In the genomic region with DNA sequence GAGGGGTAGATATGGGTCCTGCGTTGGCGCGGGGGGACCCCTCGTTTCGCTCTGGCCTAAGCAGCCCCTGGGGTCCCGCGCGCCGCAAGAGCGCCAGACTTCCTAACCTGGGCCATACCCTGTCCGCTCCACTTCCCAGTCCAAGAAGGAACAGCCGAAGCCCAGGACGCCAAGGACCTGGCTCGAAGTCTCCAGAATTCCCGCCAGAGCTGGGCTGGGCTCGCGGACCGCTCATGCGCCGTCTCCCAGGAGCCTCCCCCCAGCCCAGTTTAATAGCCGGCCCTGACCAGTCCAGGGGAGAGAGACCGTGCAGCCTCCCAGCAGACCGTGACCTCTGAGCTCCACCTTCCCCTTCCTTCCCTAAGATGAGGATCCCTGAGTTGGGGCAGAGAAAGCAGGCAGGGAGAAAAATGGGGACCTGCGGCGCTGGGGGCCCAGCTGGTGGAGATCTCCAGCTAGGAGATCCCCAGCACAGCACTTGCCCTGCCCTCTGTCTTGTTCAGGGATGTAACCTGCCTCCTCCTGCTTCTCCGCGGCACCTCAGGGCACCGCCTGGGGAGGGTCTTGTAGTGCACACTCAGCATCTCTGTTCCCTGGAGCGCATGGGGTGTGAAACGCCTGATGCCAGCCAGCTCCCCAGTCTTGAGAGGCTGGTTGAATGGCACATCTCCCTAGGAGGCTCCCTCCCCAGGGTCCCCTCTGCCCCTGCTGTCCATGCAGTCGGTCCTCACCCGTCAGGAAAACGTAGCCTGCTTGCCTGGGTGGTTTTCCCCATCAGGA, we compare ENCODE assay signal across 1 cellular context.
TF ChIP-seq lines count a peak whose summit lies in the region.

No MANE protein-coding gene starts in this region.

TF ChIP-seq in HepG2, 621 proteins besides CTCF, POLR2A, EP300 and RAD21 (continues in another document):
- TF ChIP-seq, protein P1, sequence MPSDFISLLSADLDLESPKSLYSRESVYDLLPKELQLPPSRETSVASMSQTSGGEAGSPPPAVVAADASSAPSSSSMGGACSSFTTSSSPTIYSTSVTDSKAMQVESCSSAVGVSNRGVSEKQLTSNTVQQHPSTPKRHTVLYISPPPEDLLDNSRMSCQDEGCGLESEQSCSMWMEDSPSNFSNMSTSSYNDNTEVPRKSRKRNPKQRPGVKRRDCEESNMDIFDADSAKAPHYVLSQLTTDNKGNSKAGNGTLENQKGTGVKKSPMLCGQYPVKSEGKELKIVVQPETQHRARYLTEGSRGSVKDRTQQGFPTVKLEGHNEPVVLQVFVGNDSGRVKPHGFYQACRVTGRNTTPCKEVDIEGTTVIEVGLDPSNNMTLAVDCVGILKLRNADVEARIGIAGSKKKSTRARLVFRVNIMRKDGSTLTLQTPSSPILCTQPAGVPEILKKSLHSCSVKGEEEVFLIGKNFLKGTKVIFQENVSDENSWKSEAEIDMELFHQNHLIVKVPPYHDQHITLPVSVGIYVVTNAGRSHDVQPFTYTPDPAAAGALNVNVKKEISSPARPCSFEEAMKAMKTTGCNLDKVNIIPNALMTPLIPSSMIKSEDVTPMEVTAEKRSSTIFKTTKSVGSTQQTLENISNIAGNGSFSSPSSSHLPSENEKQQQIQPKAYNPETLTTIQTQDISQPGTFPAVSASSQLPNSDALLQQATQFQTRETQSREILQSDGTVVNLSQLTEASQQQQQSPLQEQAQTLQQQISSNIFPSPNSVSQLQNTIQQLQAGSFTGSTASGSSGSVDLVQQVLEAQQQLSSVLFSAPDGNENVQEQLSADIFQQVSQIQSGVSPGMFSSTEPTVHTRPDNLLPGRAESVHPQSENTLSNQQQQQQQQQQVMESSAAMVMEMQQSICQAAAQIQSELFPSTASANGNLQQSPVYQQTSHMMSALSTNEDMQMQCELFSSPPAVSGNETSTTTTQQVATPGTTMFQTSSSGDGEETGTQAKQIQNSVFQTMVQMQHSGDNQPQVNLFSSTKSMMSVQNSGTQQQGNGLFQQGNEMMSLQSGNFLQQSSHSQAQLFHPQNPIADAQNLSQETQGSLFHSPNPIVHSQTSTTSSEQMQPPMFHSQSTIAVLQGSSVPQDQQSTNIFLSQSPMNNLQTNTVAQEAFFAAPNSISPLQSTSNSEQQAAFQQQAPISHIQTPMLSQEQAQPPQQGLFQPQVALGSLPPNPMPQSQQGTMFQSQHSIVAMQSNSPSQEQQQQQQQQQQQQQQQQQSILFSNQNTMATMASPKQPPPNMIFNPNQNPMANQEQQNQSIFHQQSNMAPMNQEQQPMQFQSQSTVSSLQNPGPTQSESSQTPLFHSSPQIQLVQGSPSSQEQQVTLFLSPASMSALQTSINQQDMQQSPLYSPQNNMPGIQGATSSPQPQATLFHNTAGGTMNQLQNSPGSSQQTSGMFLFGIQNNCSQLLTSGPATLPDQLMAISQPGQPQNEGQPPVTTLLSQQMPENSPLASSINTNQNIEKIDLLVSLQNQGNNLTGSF (CRISPR knock-in tag; IDR thresholded peaks at IDR 0.05): 0 out of 2 replicates have a peak, but pooled peaks have one; percentile 30
- TF ChIP-seq ZNF501 (CRISPR knock-in tag; IDR thresholded peaks at IDR 0.05): 0 out of 2 replicates have a peak, but pooled peaks have one; percentile 19
- no peak for TF ChIP-seq ZNF672 (CRISPR knock-in tag; IDR thresholded peaks at IDR 0.05)
- TF ChIP-seq SRSF9 (IDR thresholded peaks at IDR 0.05; ENCODE audit: borderline replicate concordance, insufficient read depth, low read depth, low read length, poor library complexity, severe bottlenecking): no peak
- TF ChIP-seq ZBTB38 (CRISPR knock-in tag; IDR thresholded peaks at IDR 0.05): peak; percentile 30; the same call in 1 of the 2 replicates
- TF ChIP-seq ELF1 (CRISPR knock-in tag; IDR thresholded peaks at IDR 0.05): no peak
- TF ChIP-seq PHF20 (CRISPR knock-in tag; IDR thresholded peaks at IDR 0.05): no peak
- TF ChIP-seq ZBTB42 (CRISPR knock-in tag; IDR thresholded peaks at IDR 0.05): no peak
- TF ChIP-seq, protein P2, sequence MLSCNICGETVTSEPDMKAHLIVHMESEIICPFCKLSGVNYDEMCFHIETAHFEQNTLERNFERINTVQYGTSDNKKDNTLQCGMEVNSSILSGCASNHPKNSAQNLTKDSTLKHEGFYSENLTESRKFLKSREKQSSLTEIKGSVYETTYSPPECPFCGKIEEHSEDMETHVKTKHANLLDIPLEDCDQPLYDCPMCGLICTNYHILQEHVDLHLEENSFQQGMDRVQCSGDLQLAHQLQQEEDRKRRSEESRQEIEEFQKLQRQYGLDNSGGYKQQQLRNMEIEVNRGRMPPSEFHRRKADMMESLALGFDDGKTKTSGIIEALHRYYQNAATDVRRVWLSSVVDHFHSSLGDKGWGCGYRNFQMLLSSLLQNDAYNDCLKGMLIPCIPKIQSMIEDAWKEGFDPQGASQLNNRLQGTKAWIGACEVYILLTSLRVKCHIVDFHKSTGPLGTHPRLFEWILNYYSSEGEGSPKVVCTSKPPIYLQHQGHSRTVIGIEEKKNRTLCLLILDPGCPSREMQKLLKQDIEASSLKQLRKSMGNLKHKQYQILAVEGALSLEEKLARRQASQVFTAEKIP (CRISPR knock-in tag; IDR thresholded peaks at IDR 0.05; ENCODE audit: borderline replicate concordance): no peak
- TF ChIP-seq CEBPB (IDR thresholded peaks at IDR 0.05; ENCODE audit: borderline replicate concordance, low read depth, low read length): no peak
- no peak for TF ChIP-seq JUN (CRISPR knock-in tag; IDR thresholded peaks at IDR 0.05)
- no peak for TF ChIP-seq HNRNPLL (IDR thresholded peaks at IDR 0.05; ENCODE audit: low read depth, low read length, poor library complexity, severe bottlenecking)
- TF ChIP-seq SP2 (CRISPR knock-in tag; IDR thresholded peaks at IDR 0.05): 0 out of 2 replicates have a peak, but pooled peaks have one; percentile 30
- TF ChIP-seq, protein P3, sequence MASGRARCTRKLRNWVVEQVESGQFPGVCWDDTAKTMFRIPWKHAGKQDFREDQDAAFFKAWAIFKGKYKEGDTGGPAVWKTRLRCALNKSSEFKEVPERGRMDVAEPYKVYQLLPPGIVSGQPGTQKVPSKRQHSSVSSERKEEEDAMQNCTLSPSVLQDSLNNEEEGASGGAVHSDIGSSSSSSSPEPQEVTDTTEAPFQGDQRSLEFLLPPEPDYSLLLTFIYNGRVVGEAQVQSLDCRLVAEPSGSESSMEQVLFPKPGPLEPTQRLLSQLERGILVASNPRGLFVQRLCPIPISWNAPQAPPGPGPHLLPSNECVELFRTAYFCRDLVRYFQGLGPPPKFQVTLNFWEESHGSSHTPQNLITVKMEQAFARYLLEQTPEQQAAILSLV (CRISPR knock-in tag; IDR thresholded peaks at IDR 0.05; ENCODE audit: borderline replicate concordance): no peak
- TF ChIP-seq, protein P4, sequence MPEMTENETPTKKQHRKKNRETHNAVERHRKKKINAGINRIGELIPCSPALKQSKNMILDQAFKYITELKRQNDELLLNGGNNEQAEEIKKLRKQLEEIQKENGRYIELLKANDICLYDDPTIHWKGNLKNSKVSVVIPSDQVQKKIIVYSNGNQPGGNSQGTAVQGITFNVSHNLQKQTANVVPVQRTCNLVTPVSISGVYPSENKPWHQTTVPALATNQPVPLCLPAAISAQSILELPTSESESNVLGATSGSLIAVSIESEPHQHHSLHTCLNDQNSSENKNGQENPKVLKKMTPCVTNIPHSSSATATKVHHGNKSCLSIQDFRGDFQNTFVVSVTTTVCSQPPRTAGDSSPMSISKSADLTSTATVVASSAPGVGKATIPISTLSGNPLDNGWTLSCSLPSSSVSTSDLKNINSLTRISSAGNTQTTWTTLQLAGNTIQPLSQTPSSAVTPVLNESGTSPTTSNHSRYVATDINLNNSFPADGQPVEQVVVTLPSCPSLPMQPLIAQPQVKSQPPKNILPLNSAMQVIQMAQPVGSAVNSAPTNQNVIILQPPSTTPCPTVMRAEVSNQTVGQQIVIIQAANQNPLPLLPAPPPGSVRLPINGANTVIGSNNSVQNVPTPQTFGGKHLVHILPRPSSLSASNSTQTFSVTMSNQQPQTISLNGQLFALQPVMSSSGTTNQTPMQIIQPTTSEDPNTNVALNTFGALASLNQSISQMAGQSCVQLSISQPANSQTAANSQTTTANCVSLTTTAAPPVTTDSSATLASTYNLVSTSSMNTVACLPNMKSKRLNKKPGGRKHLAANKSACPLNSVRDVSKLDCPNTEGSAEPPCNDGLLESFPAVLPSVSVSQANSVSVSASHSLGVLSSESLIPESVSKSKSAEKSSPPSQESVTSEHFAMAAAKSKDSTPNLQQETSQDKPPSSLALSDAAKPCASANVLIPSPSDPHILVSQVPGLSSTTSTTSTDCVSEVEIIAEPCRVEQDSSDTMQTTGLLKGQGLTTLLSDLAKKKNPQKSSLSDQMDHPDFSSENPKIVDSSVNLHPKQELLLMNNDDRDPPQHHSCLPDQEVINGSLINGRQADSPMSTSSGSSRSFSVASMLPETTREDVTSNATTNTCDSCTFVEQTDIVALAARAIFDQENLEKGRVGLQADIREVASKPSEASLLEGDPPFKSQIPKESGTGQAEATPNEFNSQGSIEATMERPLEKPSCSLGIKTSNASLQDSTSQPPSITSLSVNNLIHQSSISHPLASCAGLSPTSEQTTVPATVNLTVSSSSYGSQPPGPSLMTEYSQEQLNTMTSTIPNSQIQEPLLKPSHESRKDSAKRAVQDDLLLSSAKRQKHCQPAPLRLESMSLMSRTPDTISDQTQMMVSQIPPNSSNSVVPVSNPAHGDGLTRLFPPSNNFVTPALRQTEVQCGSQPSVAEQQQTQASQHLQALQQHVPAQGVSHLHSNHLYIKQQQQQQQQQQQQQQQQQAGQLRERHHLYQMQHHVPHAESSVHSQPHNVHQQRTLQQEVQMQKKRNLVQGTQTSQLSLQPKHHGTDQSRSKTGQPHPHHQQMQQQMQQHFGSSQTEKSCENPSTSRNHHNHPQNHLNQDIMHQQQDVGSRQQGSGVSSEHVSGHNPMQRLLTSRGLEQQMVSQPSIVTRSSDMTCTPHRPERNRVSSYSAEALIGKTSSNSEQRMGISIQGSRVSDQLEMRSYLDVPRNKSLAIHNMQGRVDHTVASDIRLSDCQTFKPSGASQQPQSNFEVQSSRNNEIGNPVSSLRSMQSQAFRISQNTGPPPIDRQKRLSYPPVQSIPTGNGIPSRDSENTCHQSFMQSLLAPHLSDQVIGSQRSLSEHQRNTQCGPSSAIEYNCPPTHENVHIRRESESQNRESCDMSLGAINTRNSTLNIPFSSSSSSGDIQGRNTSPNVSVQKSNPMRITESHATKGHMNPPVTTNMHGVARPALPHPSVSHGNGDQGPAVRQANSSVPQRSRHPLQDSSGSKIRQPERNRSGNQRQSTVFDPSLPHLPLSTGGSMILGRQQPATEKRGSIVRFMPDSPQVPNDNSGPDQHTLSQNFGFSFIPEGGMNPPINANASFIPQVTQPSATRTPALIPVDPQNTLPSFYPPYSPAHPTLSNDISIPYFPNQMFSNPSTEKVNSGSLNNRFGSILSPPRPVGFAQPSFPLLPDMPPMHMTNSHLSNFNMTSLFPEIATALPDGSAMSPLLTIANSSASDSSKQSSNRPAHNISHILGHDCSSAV (CRISPR knock-in tag; IDR thresholded peaks at IDR 0.05; ENCODE audit: borderline replicate concordance): no peak
- TF ChIP-seq KLF16 (CRISPR knock-in tag; IDR thresholded peaks at IDR 0.05): no peak
- TF ChIP-seq GABPB1 (CRISPR knock-in tag; IDR thresholded peaks at IDR 0.05): no peak
- TF ChIP-seq, protein P5, sequence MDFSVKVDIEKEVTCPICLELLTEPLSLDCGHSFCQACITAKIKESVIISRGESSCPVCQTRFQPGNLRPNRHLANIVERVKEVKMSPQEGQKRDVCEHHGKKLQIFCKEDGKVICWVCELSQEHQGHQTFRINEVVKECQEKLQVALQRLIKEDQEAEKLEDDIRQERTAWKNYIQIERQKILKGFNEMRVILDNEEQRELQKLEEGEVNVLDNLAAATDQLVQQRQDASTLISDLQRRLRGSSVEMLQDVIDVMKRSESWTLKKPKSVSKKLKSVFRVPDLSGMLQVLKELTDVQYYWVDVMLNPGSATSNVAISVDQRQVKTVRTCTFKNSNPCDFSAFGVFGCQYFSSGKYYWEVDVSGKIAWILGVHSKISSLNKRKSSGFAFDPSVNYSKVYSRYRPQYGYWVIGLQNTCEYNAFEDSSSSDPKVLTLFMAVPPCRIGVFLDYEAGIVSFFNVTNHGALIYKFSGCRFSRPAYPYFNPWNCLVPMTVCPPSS (IDR thresholded peaks at IDR 0.05): no peak
- peak; percentile 5 for TF ChIP-seq ZEB1 (IDR thresholded peaks at IDR 0.05; ENCODE audit: insufficient replicate concordance, low read depth)
- TF ChIP-seq TAF15 (IDR thresholded peaks at IDR 0.05; ENCODE audit: low read depth, low read length, poor library complexity, severe bottlenecking): peak; percentile 31
- peak; percentile 52 for TF ChIP-seq AGO2 (optimal IDR thresholded peaks at IDR 0.05; ENCODE audit: low read depth, low read length)
- no peak for TF ChIP-seq ZFP41 (CRISPR knock-in tag; IDR thresholded peaks at IDR 0.05; ENCODE audit: borderline replicate concordance)
- no peak for TF ChIP-seq ATF7-NPFF (CRISPR knock-in tag; IDR thresholded peaks at IDR 0.05; ENCODE audit: low read depth)
- peak; percentile 54; the same call in 1 of the 2 replicates for TF ChIP-seq ZMAT3 (CRISPR knock-in tag; conservative IDR thresholded peaks at IDR 0.05)
- TF ChIP-seq, protein P6, sequence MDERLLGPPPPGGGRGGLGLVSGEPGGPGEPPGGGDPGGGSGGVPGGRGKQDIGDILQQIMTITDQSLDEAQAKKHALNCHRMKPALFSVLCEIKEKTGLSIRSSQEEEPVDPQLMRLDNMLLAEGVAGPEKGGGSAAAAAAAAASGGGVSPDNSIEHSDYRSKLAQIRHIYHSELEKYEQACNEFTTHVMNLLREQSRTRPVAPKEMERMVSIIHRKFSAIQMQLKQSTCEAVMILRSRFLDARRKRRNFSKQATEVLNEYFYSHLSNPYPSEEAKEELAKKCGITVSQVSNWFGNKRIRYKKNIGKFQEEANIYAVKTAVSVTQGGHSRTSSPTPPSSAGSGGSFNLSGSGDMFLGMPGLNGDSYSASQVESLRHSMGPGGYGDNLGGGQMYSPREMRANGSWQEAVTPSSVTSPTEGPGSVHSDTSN (CRISPR knock-in tag; IDR thresholded peaks at IDR 0.05): no peak
- peak; percentile 4; the same call in 1 of the 2 replicates for TF ChIP-seq ZFP82 (CRISPR knock-in tag; IDR thresholded peaks at IDR 0.05; ENCODE audit: borderline replicate concordance)
- no peak for TF ChIP-seq KDM1A (CRISPR knock-in tag; IDR thresholded peaks at IDR 0.05)
- TF ChIP-seq, protein P7, sequence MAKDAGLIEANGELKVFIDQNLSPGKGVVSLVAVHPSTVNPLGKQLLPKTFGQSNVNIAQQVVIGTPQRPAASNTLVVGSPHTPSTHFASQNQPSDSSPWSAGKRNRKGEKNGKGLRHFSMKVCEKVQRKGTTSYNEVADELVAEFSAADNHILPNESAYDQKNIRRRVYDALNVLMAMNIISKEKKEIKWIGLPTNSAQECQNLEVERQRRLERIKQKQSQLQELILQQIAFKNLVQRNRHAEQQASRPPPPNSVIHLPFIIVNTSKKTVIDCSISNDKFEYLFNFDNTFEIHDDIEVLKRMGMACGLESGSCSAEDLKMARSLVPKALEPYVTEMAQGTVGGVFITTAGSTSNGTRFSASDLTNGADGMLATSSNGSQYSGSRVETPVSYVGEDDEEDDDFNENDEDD (CRISPR knock-in tag; IDR thresholded peaks at IDR 0.05; ENCODE audit: borderline replicate concordance): peak; percentile 36; the same call in 1 of the 2 replicates
- no peak for TF ChIP-seq NFYB (CRISPR knock-in tag; IDR thresholded peaks at IDR 0.05)
- TF ChIP-seq TEAD2 (CRISPR knock-in tag; IDR thresholded peaks at IDR 0.05): no peak
- no peak for TF ChIP-seq ZMYM3 (CRISPR knock-in tag; IDR thresholded peaks at IDR 0.05)
- TF ChIP-seq BRCA1 (CRISPR knock-in tag; IDR thresholded peaks at IDR 0.05): no peak
- no peak for TF ChIP-seq XRCC5 (optimal IDR thresholded peaks at IDR 0.05; ENCODE audit: low read length)
- TF ChIP-seq ZNF138 (CRISPR knock-in tag; IDR thresholded peaks at IDR 0.05; ENCODE audit: low read depth): 0 out of 2 replicates have a peak, but pooled peaks have one; percentile 16
- 0 out of 2 replicates have a peak, but pooled peaks have one; percentile 19 for TF ChIP-seq MTF2 (CRISPR knock-in tag; IDR thresholded peaks at IDR 0.05; ENCODE audit: borderline replicate concordance)
